Comparison of ENCODE assay signal across 23 cellular contexts in genomic region chr7:148770004-148770403, GRCh38.
DNase-seq lines count a peak whose midpoint lies in the region; FAIRE-seq and TF ChIP-seq lines count a peak whose summit lies in the region.
"Had no signal": no experiment of that assay in that cellular context is flagged by ENCODE, and none has a peak within 500 bp of the region (broad histone marks: within the 10 kb centered on the region; RNA-seq: fewer than 3 reads in every experiment).

No MANE protein-coding gene starts in this region.

- CTCF ChIA-PET in HEK293 (lab: Yijun Ruan, JAX), result interaction anchor here (0.6 kb wide), 1 partner anchor 222 kb away, joined by 3 read pairs; no protein-coding TSS in a partner anchor

- FAIRE-seq in GM12891 (lab: Jason Lieb, UNC), result peak; percentile 33
- FAIRE-seq: A549, D721Med, H1 had no signal

- DNase-seq in GM12891 (ENCODE audit: insufficient read length, low spot score) (no peak), LNCaP clone FGC (ENCODE audit: low read depth) (peak; percentile 10), NCI-H2227 treated with DMSO at 0.1 percent for 48 hours (lab: John Stamatoyannopoulos, UW) (no peak), occipital lobe (lab: John Stamatoyannopoulos, UW) (no peak), DMS79 (lab: John Stamatoyannopoulos, UW) (no peak)
- DNase-seq: 8988T; ACHN; AML-193; BE2C; CD4-positive, alpha-beta T cell; CD8-positive, alpha-beta memory T cell; DMS 273 treated with DMSO at 0.1 percent for 48 hours; DMS79 treated with DMSO at 0.1 percent for 48 hours; GF-D8; H7; HCEC 1CT; HFFc6 had no signal

- H3K9me3 ChIP-seq in HEK293 (ENCODE audit: control insufficient read depth, insufficient read depth, low read depth, low read length), result no peaks in the 10 kb centered on the region
- H3K9me3 ChIP-seq: A549; BE2C; BLaER1 treated with 17β-estradiol and CSF1 and Interleukin-3, amounts not matched to agents 10 nM and 100 nM had no signal

- H3K27ac ChIP-seq in HEK293 (ENCODE audit: extremely low read depth, low read depth, low read length), result no peak overlapping the region
- peak overlapping the region; percentile 13 for H3K27ac ChIP-seq in VCaP
- H3K27ac ChIP-seq: A549; BLaER1 treated with 17β-estradiol and CSF1 and Interleukin-3, amounts not matched to agents 10 nM and 100 nM had no signal

- peaks cover 3% of the 10 kb centered on the region for H3K4me1 ChIP-seq in HEK293 (ENCODE audit: control insufficient read depth, insufficient read depth, low read length)
- H3K4me1 ChIP-seq: BE2C had no signal

- H3K4me3 ChIP-seq in HEK293 (ENCODE audit: low read depth, low read length), result no peak overlapping the region
- H3K4me3 ChIP-seq in LNCaP clone FGC (ENCODE audit: low read depth, low read length), result no peak overlapping the region
- H3K4me3 ChIP-seq: A549; BLaER1 treated with 17β-estradiol and CSF1 and Interleukin-3, amounts not matched to agents 10 nM and 100 nM had no signal

- POLR2A ChIA-PET in HEK293 (lab: Yijun Ruan, JAX), result no interaction called here

- TF ChIP-seq POLR2A in GM12891 (IDR thresholded peaks at IDR 0.05; ENCODE audit: low read depth, low read length), result no peak

- no peak for TF ChIP-seq CTCF in HEK293 (tag by site-specific recombination; IDR thresholded peaks at IDR 0.05)
- TF ChIP-seq CTCF in LNCaP clone FGC (IDR thresholded peaks at IDR 0.05; ENCODE audit: control insufficient read depth, extremely low read depth, insufficient read depth), result no peak
- no peak for TF ChIP-seq CTCF in VCaP (conservative IDR thresholded peaks at IDR 0.05)

- H3K36me3 ChIP-seq in HEK293 (ENCODE audit: control insufficient read depth in 2 of 2, insufficient read depth in 1 of 2, low read length in 2 of 2), result peaks cover 0 to 53% of the 10 kb centered on the region in 2 experiments; a peak in 1 of 3 replicates

TF ChIP-seq in GM12891, 5 proteins besides CTCF, POLR2A, EP300 and RAD21:
- no peak for TF ChIP-seq SPI1 (IDR thresholded peaks at IDR 0.05; ENCODE audit: low read depth, low read length)
- no peak for TF ChIP-seq POLR2AphosphoS5 (IDR thresholded peaks at IDR 0.05; ENCODE audit: low read depth, low read length)
- TF ChIP-seq PAX5 (IDR thresholded peaks at IDR 0.05; ENCODE audit: insufficient read depth, low read length, severe bottlenecking), result no peak
- TF ChIP-seq POU2F2 (IDR thresholded peaks at IDR 0.05; ENCODE audit: low read depth, low read length), result no peak
- no peak for TF ChIP-seq TAF1 (IDR thresholded peaks at IDR 0.05; ENCODE audit: low read depth, low read length)
TF ChIP-seq in GM12891: peak in this region for 0.

TF ChIP-seq in HEK293, 187 proteins besides CTCF, POLR2A, EP300 and RAD21:
- peak; percentile 78; the same call in 1 of the 2 replicates for TF ChIP-seq GFI1B (tag by site-specific recombination; IDR thresholded peaks at IDR 0.05)
- no peak for TF ChIP-seq ZEB2 (tag by site-specific recombination; IDR thresholded peaks at IDR 0.05)
- TF ChIP-seq SCRT2 (tag by site-specific recombination; IDR thresholded peaks at IDR 0.05), result no peak
- no peak for TF ChIP-seq KLF8 (tag by site-specific recombination; IDR thresholded peaks at IDR 0.05)
- TF ChIP-seq PBX3 (CRISPR knock-in tag; IDR thresholded peaks at IDR 0.05), result no peak
- TF ChIP-seq FEZF1 (tag by site-specific recombination; IDR thresholded peaks at IDR 0.05), result peak; percentile 34; the same call in 1 of the 2 replicates
- no peak for TF ChIP-seq BCL11B (tag by site-specific recombination; IDR thresholded peaks at IDR 0.05; ENCODE audit: low read depth)
- no peak for TF ChIP-seq ZNF302 (tag by site-specific recombination; IDR thresholded peaks at IDR 0.05; ENCODE audit: low read depth)
- TF ChIP-seq, protein P1, sequence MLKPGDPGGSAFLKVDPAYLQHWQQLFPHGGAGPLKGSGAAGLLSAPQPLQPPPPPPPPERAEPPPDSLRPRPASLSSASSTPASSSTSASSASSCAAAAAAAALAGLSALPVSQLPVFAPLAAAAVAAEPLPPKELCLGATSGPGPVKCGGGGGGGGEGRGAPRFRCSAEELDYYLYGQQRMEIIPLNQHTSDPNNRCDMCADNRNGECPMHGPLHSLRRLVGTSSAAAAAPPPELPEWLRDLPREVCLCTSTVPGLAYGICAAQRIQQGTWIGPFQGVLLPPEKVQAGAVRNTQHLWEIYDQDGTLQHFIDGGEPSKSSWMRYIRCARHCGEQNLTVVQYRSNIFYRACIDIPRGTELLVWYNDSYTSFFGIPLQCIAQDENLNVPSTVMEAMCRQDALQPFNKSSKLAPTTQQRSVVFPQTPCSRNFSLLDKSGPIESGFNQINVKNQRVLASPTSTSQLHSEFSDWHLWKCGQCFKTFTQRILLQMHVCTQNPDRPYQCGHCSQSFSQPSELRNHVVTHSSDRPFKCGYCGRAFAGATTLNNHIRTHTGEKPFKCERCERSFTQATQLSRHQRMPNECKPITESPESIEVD (tag by site-specific recombination; IDR thresholded peaks at IDR 0.05), result peak; percentile 77
